Comparison of ENCODE assay signal across 26 cellular contexts in the genomic region with DNA sequence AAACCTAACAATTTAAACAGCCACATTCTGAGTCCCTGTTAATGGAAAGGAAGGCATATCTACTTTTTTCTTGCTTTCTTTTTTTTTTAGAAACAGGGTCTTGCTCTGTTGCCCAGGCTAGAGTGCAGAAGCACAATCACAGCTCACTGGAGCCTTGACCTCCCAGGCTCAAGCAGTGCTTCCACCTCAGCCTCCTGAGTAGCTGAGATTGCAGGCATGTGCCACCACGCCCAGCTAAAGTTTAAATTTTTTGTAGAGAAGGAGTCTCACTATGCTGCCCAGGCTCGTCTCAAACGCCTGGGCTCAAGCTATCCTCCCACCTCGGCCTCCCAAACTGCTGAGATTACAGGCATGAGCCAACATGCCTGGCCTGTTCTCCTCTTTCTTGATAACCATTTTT. TPM values are rescaled to one million over a fixed set of nuclear protein-coding genes. Genes with fewer than 3 reads are reported as not detected.
DNase-seq lines count a peak whose midpoint lies in the region; ATAC-seq, FAIRE-seq and TF ChIP-seq lines count a peak whose summit lies in the region.
"Had no signal": no experiment of that assay in that cellular context is flagged by ENCODE, and none has a peak within 500 bp of the region (broad histone marks: within the 10 kb centered on the region; RNA-seq: fewer than 3 reads in every experiment).

No MANE protein-coding gene starts in this region.

- FAIRE-seq in GM12891 (lab: Jason Lieb, UNC), result peak; percentile 13
- FAIRE-seq: A204.1, G401.6, GM12878, GM18507, GM19239, H1 had no signal

- H3K9me3 Mint-ChIP-seq in WTC11, result no peaks in the 10 kb centered on the region
- H3K9me3 Mint-ChIP-seq: CD4-positive, CD25-positive, alpha-beta regulatory T cell; CD8-positive, alpha-beta T cell had no signal

- DNase-seq in GM12891 (ENCODE audit: insufficient read length, low spot score) (no peak), WTC11 (ENCODE audit: low spot score) (no peak), left lobe of liver (ENCODE audit: low spot score) (peak; percentile 16), testis (peak; percentile 7), GM03348 (ENCODE audit: low spot score) (no peak), NCI-H1694 (lab: John Stamatoyannopoulos, UW) (no peak)
- DNase-seq: Caco-2; CD4-positive, CD25-positive, alpha-beta regulatory T cell; CD8-positive, alpha-beta T cell; DMS153; DND-41; GM23248; H7; HCEC 1CT had no signal

- no peaks in the 10 kb centered on the region for H3K27me3 Mint-ChIP-seq in WTC11 (ENCODE audit: low read depth)
- H3K27me3 Mint-ChIP-seq: B cell; CD4-positive, CD25-positive, alpha-beta regulatory T cell had no signal

- intact Hi-C loops in testis (cut with DNase I; ENCODE audit: low total_unique reads), result no loop called here

- 84 to 90% methylated on average over 4 of the region's 4 CpGs for WGBS in testis, 2 donors

- H3K4me3 ChIP-seq in testis, result no peak overlapping the region
- H3K4me3 ChIP-seq: BLaER1, GM12878, GM23248 had no signal

- no peaks in the 10 kb centered on the region for H3K4me1 ChIP-seq in testis
- H3K4me1 ChIP-seq: Caco-2 had no signal

- TF ChIP-seq POLR2A in GM12891 (IDR thresholded peaks at IDR 0.05; ENCODE audit: low read depth, low read length), result no peak
- no peak for TF ChIP-seq POLR2A in testis (IDR thresholded peaks at IDR 0.05)

- no peaks in the 10 kb centered on the region for H3K4me1 Mint-ChIP-seq in WTC11
- H3K4me1 Mint-ChIP-seq: B cell had no signal

- H3K27ac ChIP-seq in testis, result no peak overlapping the region
- H3K27ac ChIP-seq: 22Rv1, BLaER1, C4-2B, GM23248 had no signal

- TF ChIP-seq CTCF in WTC11 (IDR thresholded peaks at IDR 0.05) (no peak), testis (IDR thresholded peaks at IDR 0.05) (no peak)

- H3K36me3 ChIP-seq in testis (ENCODE audit: low read depth, missing control alignments), result no peaks in the 10 kb centered on the region

- CTCF ChIA-PET in WTC11 (lab: Charles Lee), result interaction anchor here (0.7 kb wide), 2 partner anchors 232 to 300 kb away, joined by 3 read pairs; no protein-coding TSS in a partner anchor

- no peak overlapping the region for H3K4me3 Mint-ChIP-seq in WTC11
- H3K4me3 Mint-ChIP-seq: B cell; CD4-positive, CD25-positive, alpha-beta regulatory T cell; CD8-positive, alpha-beta T cell had no signal

- no peaks in the 10 kb centered on the region for H3K27me3 ChIP-seq in testis
- H3K27me3 ChIP-seq: BLaER1 had no signal

- H3K9me3 ChIP-seq in testis, result no peaks in the 10 kb centered on the region
- H3K9me3 ChIP-seq: BLaER1, Caco-2 had no signal

- ATAC-seq in WTC11, result no peak
- ATAC-seq in left lobe of liver, result no peak
- no peak for ATAC-seq in GM18868 (IDR thresholded peaks at IDR 0.05; ENCODE audit: unreplicated experiment)
- no peak for ATAC-seq in HG03469 (IDR thresholded peaks at IDR 0.05; ENCODE audit: unreplicated experiment)
- ATAC-seq: CD8-positive, alpha-beta T cell; GM12878 had no signal

- POLR2A ChIA-PET in WTC11 (lab: Charles Lee), result no interaction called here

- no peak overlapping the region for H3K27ac Mint-ChIP-seq in WTC11
- H3K27ac Mint-ChIP-seq: B cell; CD4-positive, CD25-positive, alpha-beta regulatory T cell; CD8-positive, alpha-beta T cell had no signal

- peaks cover 4% of the 10 kb centered on the region; the same call in 1 of the 2 replicates for H3K36me3 Mint-ChIP-seq in WTC11

TF ChIP-seq in GM12891, 5 proteins besides CTCF, POLR2A, EP300 and RAD21:
- no peak for TF ChIP-seq POLR2AphosphoS5 (IDR thresholded peaks at IDR 0.05; ENCODE audit: low read depth, low read length)
TF ChIP-seq in GM12891: peak in this region for 0.

TF ChIP-seq in WTC11, 78 proteins besides CTCF, POLR2A, EP300 and RAD21:
- 0 out of 2 replicates have a peak, but pooled peaks have one; percentile 67 for TF ChIP-seq ZNF121 (CRISPR knock-in tag; IDR thresholded peaks at IDR 0.05)
- TF ChIP-seq, protein P1, sequence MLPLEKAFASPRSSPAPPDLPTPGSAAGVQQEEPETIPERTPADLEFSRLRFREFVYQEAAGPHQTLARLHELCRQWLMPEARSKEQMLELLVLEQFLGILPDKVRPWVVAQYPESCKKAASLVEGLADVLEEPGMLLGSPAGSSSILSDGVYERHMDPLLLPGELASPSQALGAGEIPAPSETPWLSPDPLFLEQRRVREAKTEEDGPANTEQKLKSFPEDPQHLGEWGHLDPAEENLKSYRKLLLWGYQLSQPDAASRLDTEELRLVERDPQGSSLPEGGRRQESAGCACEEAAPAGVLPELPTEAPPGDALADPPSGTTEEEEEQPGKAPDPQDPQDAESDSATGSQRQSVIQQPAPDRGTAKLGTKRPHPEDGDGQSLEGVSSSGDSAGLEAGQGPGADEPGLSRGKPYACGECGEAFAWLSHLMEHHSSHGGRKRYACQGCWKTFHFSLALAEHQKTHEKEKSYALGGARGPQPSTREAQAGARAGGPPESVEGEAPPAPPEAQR (CRISPR knock-in tag; IDR thresholded peaks at IDR 0.05), result no peak
TF ChIP-seq in WTC11: peak in this region for 1.

RNA-seq across cellular contexts. Expression of a gene that starts 25.4 kb away (rescaled TPM):
- polyA plus RNA-seq in GM12891 (2012; ENCODE audit: low read depth, missing spikeins), result 31.4 TPM
- 16.9 to 17.1 TPM (median 17.1 TPM) in 3 replicates for total RNA-seq in WTC11 (2021)
- 20.2 TPM for total RNA-seq in left lobe of liver
- 10 to 100 TPM; 50.2 to 54.1 TPM for total RNA-seq in testis
- 82.9 TPM for polyA plus RNA-seq in testis (ENCODE audit: insufficient read depth, low read depth, low replicate concordance)

Comparison
In these comparisons a context has a peak if more than half of its experiments do, and no peak if none do; other contexts are left out.
1. DNase-seq: peak in left lobe of liver (single experiment) and testis (single experiment); none in GM12891 (single experiment), WTC11 (single experiment), GM03348 (single experiment) and NCI-H1694 (single experiment).